Comparison of ENCODE assay signal across 14 cellular contexts in the genomic region with DNA sequence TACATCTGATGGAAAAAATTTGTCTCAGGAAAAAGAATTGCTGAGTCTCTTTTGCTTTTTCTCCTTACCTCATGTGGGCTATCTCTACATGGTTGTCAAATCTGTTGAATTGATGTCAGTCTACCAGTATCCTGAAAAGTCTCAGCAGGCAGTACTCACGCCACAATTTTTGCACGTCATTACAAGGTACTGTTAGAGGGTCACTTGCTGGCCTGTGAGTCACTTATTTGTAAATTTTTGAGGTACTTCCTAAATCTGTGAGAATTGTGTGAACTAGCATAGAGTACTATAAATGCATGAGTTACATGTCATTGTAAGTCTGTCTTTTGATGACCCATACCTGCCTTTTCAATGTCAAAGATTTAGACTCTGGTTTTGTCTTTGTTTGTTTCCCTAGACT. TPM values are rescaled to one million over a fixed set of nuclear protein-coding genes. Genes with fewer than 3 reads are reported as not detected.
DNase-seq lines count a peak whose midpoint lies in the region; ATAC-seq and TF ChIP-seq lines count a peak whose summit lies in the region.
"Had no signal": no experiment of that assay in that cellular context is flagged by ENCODE, and none has a peak within 500 bp of the region (broad histone marks: within the 10 kb centered on the region; RNA-seq: fewer than 3 reads in every experiment).

No MANE protein-coding gene starts in this region.

- no peak overlapping the region for H3K4me3 Mint-ChIP-seq in activated CD8-positive, alpha-beta T cell treated with anti-CD3 and anti-CD28 coated beads, Interleukin-2, amount 10 ng/mL, durations not matched to agents 7 days and 5 days
- H3K4me3 Mint-ChIP-seq: T-helper 2 cell treated with Interferon-gamma antibody and Interleukin-4, amounts not matched to agents 5 μg/mL and 100 μg/mL, for 36 hours had no signal

- CTCF ChIA-PET in activated CD8-positive, alpha-beta T cell treated with anti-CD3 and anti-CD28 coated beads, Interleukin-2, amount 10 ng/mL, durations not matched to agents 7 days and 5 days (lab: Charles Lee) = interaction anchor here (0.8 to 1.7 kb wide), 3 partner anchors 13 to 25 kb away, joined by 3 to 13 read pairs (median 4); a partner anchor contains a TSS
- CTCF ChIA-PET in PC-9 (lab: Charles Lee) = no interaction called here

- H3K4me2 ChIP-seq in PC-9 = no peak overlapping the region

- no TSS peak for BruUV-seq in PC-9 (replicated peaks; lab: Mats Ljungman, UMichigan)

- intact Hi-C loops in sciatic nerve (cut with DNase I) (no loop called here), breast epithelium (cut with DNase I; ENCODE audit: low total_unique reads) (no loop called here), PC-9 (cut with micrococcal nuclease; ENCODE audit: unreplicated experiment) (no loop called here)

- H3F3A ChIP-seq in PC-9 (ENCODE audit: insufficient read depth, low read depth) = no peaks in the 10 kb centered on the region; the same call in 1 of the 2 replicates

- H3K4me3 ChIP-seq in breast epithelium = no peak overlapping the region
- H3K4me3 ChIP-seq in PC-9 = no peak overlapping the region

- H3K9me3 Mint-ChIP-seq in activated CD8-positive, alpha-beta T cell treated with anti-CD3 and anti-CD28 coated beads, Interleukin-2, amount 10 ng/mL, durations not matched to agents 7 days and 5 days (ENCODE audit: insufficient read depth) = no peaks in the 10 kb centered on the region
- H3K9me3 Mint-ChIP-seq: T-helper 2 cell treated with Interferon-gamma antibody and Interleukin-4, amounts not matched to agents 5 μg/mL and 100 μg/mL, for 36 hours had no signal

- no peak overlapping the region for H2AFZ ChIP-seq in PC-9

- H3K9me2 ChIP-seq in PC-9 (ENCODE audit: insufficient read depth) = no peaks in the 10 kb centered on the region

- 0 out of 2 replicates have a peak, but pooled peaks cover 3% of the 10 kb centered on the region for H4K20me1 ChIP-seq in PC-9 (ENCODE audit: insufficient read depth)

- H3K27ac ChIP-seq in breast epithelium (no peak overlapping the region), PC-9 (no peak overlapping the region)

- H3K27ac Mint-ChIP-seq in activated CD8-positive, alpha-beta T cell treated with anti-CD3 and anti-CD28 coated beads, Interleukin-2, amount 10 ng/mL, durations not matched to agents 7 days and 5 days = peak overlapping the region; percentile 41
- H3K27ac Mint-ChIP-seq: T-helper 2 cell treated with Interferon-gamma antibody and Interleukin-4, amounts not matched to agents 5 μg/mL and 100 μg/mL, for 36 hours had no signal

- H3K4me1 ChIP-seq in breast epithelium = no peaks in the 10 kb centered on the region
- H3K4me1 ChIP-seq in PC-9 (replicated peaks; ENCODE audit: insufficient read depth) = no peaks in the 10 kb centered on the region

- H3K27me3 ChIP-seq in breast epithelium = no peaks in the 10 kb centered on the region
- no peaks in the 10 kb centered on the region for H3K27me3 ChIP-seq in PC-9 (ENCODE audit: insufficient read depth, low read depth)

- H3K36me3 Mint-ChIP-seq in activated CD8-positive, alpha-beta T cell treated with anti-CD3 and anti-CD28 coated beads, Interleukin-2, amount 10 ng/mL, durations not matched to agents 7 days and 5 days (ENCODE audit: low read depth) = peaks cover 50% of the 10 kb centered on the region

- H3K27me3 Mint-ChIP-seq in activated CD8-positive, alpha-beta T cell treated with anti-CD3 and anti-CD28 coated beads, Interleukin-2, amount 10 ng/mL, durations not matched to agents 7 days and 5 days (ENCODE audit: low read depth) = no peaks in the 10 kb centered on the region

- H3K36me3 ChIP-seq in breast epithelium (no peaks in the 10 kb centered on the region), PC-9 (ENCODE audit: low read depth) (peaks cover 17% of the 10 kb centered on the region; the same call in 1 of the 2 replicates)

- DNase-seq in NK-92 treated with Interleukin-12 subunit alpha and Interleukin-12 subunit beta, amount 100 ng/mL, for 24 hours (lab: John Stamatoyannopoulos, UW) = peak; percentile 13
- DNase-seq in NK-92 (lab: John Stamatoyannopoulos, UW; ENCODE audit: unreplicated experiment) (no peak), sciatic nerve (ENCODE audit: low spot score) (no peak), breast epithelium (ENCODE audit: low spot score in 2 of 2) (no peak), PC-9 (no peak)
- no peak for DNase-seq in activated CD8-positive, alpha-beta T cell treated with anti-CD3 and anti-CD28 coated beads, Interleukin-2, amount 10 ng/mL, durations not matched to agents 7 days and 5 days
- DNase-seq in activated CD4-positive, CD25-positive, alpha-beta regulatory T cell (lab: John Stamatoyannopoulos, UW) = no peak
- DNase-seq: 8988T; activated CD4-positive, alpha-beta T cell treated with anti-CD3 and anti-CD28 coated beads, Interleukin-2, amount 50 U/mL, for 1 hour; COR-L47; NCI-H446 treated with DMSO at 0.1 percent for 48 hours had no signal

- H3K79me2 ChIP-seq in PC-9 (ENCODE audit: low read depth) = no peaks in the 10 kb centered on the region

- H3K9me3 ChIP-seq in breast epithelium (no peaks in the 10 kb centered on the region), PC-9 (ENCODE audit: insufficient read depth, low read depth) (no peaks in the 10 kb centered on the region)

- no peak for TF ChIP-seq CTCF in breast epithelium (IDR thresholded peaks at IDR 0.05)
- TF ChIP-seq CTCF in PC-9 (conservative IDR thresholded peaks at IDR 0.05) = no peak

- no peak for TF ChIP-seq POLR2A in breast epithelium (IDR thresholded peaks at IDR 0.05)

- ATAC-seq in HG03520 (IDR thresholded peaks at IDR 0.05; ENCODE audit: unreplicated experiment) (peak; percentile 22), sciatic nerve (peak; percentile 35)
- ATAC-seq in activated CD8-positive, alpha-beta T cell treated with anti-CD3 and anti-CD28 coated beads, Interleukin-2, amount 10 ng/mL, durations not matched to agents 7 days and 5 days = no peak
- ATAC-seq: HCT116 had no signal

- POLR2A ChIA-PET in activated CD8-positive, alpha-beta T cell treated with anti-CD3 and anti-CD28 coated beads, Interleukin-2, amount 10 ng/mL, durations not matched to agents 7 days and 5 days (lab: Charles Lee) = interaction anchor here (0.6 kb wide), 1 partner anchor 20 kb away, joined by 3 read pairs; no protein-coding TSS in a partner anchor
- POLR2A ChIA-PET in PC-9 (lab: Charles Lee; ENCODE audit: unreplicated experiment) = no interaction called here

- peaks cover 4% of the 10 kb centered on the region for H3K4me1 Mint-ChIP-seq in activated CD8-positive, alpha-beta T cell treated with anti-CD3 and anti-CD28 coated beads, Interleukin-2, amount 10 ng/mL, durations not matched to agents 7 days and 5 days (ENCODE audit: low read depth)

RNA-seq across cellular contexts. Expression of a gene that starts 15.9 kb away (rescaled TPM):
- total RNA-seq in activated CD8-positive, alpha-beta T cell treated with anti-CD3 and anti-CD28 coated beads, Interleukin-2, amount 10 ng/mL, durations not matched to agents 7 days and 5 days = 10 to 100 TPM; 26.8 to 29.0 TPM
- total RNA-seq in sciatic nerve (27.4 TPM), breast epithelium (10 to 100 TPM; 14.4 to 27.1 (median 26.2) TPM), PC-9 (2021) (33.4 and 36.7 TPM in 2 replicates)

RNA-seq across cellular contexts. Expression of a gene that starts 59.0 kb away (rescaled TPM):
- 10 to 100 TPM; 25.2 to 27.3 TPM for total RNA-seq in activated CD8-positive, alpha-beta T cell treated with anti-CD3 and anti-CD28 coated beads, Interleukin-2, amount 10 ng/mL, durations not matched to agents 7 days and 5 days
- total RNA-seq in sciatic nerve (33.6 TPM), breast epithelium (10 to 100 TPM; 14.7 to 36.4 (median 22.6) TPM), PC-9 (2021) (32.2 and 38.3 TPM in 2 replicates)
